1 cellular context compared by ENCODE assay signal in the genomic region with DNA sequence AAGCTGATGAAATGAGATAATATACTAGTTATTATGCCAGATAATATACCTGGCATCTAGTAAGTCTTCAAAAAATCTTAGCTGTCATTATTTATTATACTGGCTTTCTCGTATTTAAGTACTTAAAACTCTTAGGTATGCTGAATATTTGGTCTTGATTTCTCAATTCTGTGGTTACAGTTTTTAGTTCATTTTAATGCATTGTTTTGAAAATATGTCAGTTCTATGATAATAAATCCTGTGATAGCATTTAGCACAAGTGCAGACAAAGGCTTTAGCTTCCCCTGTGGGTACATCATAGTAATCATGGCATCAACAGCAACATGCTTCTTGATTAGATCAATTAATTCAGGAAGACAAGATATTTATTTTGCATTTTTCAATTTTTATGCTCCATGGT.
TF ChIP-seq lines count a peak whose summit lies in the region.

No MANE protein-coding gene starts in this region.

TF ChIP-seq in GM23338, 12 proteins besides CTCF, POLR2A, EP300 and RAD21 (continued from another document):
- TF ChIP-seq, protein P1, sequence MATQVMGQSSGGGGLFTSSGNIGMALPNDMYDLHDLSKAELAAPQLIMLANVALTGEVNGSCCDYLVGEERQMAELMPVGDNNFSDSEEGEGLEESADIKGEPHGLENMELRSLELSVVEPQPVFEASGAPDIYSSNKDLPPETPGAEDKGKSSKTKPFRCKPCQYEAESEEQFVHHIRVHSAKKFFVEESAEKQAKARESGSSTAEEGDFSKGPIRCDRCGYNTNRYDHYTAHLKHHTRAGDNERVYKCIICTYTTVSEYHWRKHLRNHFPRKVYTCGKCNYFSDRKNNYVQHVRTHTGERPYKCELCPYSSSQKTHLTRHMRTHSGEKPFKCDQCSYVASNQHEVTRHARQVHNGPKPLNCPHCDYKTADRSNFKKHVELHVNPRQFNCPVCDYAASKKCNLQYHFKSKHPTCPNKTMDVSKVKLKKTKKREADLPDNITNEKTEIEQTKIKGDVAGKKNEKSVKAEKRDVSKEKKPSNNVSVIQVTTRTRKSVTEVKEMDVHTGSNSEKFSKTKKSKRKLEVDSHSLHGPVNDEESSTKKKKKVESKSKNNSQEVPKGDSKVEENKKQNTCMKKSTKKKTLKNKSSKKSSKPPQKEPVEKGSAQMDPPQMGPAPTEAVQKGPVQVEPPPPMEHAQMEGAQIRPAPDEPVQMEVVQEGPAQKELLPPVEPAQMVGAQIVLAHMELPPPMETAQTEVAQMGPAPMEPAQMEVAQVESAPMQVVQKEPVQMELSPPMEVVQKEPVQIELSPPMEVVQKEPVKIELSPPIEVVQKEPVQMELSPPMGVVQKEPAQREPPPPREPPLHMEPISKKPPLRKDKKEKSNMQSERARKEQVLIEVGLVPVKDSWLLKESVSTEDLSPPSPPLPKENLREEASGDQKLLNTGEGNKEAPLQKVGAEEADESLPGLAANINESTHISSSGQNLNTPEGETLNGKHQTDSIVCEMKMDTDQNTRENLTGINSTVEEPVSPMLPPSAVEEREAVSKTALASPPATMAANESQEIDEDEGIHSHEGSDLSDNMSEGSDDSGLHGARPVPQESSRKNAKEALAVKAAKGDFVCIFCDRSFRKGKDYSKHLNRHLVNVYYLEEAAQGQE (IDR thresholded peaks at IDR 0.05; ENCODE audit: unreplicated experiment), result no peak
- TF ChIP-seq EZH2phosphoT487 (IDR thresholded peaks at IDR 0.05; ENCODE audit: unreplicated experiment), result no peak
